9 cellular contexts compared by ENCODE assay signal in the genomic region with DNA sequence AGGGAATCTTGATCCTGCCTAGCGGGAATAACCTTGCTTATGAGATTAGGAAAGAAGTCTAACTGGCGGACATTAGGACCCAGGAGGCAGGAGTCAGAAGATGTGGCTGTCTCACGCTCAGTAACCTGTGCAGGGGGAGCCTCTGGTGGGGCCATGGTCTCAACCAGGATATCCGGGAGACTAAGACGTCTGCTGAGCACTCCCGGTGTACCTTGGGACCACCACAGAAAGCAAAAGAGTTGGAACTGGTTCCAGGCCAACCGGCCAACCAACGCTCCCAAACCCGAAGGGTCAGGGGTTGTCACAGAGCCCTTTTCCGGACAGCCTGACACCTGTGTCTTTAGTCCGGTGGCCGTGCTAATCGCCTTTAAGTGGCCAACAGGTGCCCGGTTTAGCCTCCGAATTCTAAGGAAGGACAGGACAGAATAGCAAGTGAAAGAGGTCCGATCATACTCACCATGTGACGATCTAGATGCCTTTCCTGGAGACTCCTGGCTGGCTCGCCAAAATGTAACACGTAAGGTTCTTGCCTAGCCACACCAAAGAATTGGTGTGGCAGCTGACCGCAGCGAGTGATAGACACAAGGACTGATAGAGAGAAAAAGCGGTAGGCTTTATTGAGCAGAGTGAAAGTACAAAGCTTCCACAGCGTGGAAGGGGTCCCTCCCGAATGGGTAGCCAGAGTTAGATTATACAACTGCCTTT.
DNase-seq lines count a peak whose midpoint lies in the region; TF ChIP-seq lines count a peak whose summit lies in the region.
"Had no signal": no experiment of that assay in that cellular context is flagged by ENCODE, and none has a peak within 500 bp of the region (broad histone marks: within the 10 kb centered on the region; RNA-seq: fewer than 3 reads in every experiment).

No MANE protein-coding gene starts in this region.

- H3K27ac ChIP-seq in GM23248 (no peak overlapping the region), endodermal cell (ENCODE audit: low read depth, low read length) (no peak overlapping the region), neutrophil (no peak overlapping the region)

- H3K27ac Mint-ChIP-seq in endodermal cell (no peak overlapping the region), osteocyte (ENCODE audit: unreplicated experiment) (no peak overlapping the region), progenitor cell of endocrine pancreas (no peak overlapping the region)
- H3K27ac Mint-ChIP-seq: T-helper 1 cell treated with Interleukin-12 subunit alpha and Interleukin-12 subunit beta and Interleukin-4 antibody, amounts not matched to agents 30 μg/mL and 1 μg/mL, for 36 hours had no signal

- H3F3A ChIP-seq in GM23248 (ENCODE audit: insufficient read depth) = no peaks in the 10 kb centered on the region

- peak overlapping the region; percentile 84 for H3K9ac ChIP-seq in ES-I3 (ENCODE audit: low read depth, low read length)
- H3K9ac ChIP-seq in GM23248 = no peak overlapping the region
- H3K9ac ChIP-seq in endodermal cell (ENCODE audit: extremely low read depth, low read length, poor library complexity, severe bottlenecking) = peak overlapping the region; percentile 45

- in situ Hi-C loops in GM23248 (cut with MboI) = no loop called here

- H3K4me1 ChIP-seq in ES-I3 (ENCODE audit: insufficient read depth, low read length) (peaks cover 14% of the 10 kb centered on the region), GM23248 (ENCODE audit: insufficient read depth) (no peaks in the 10 kb centered on the region), endodermal cell (ENCODE audit: control insufficient read depth, insufficient read depth, low read length) (no peaks in the 10 kb centered on the region), neutrophil (ENCODE audit: control insufficient read depth in 1 of 2, insufficient read depth in 1 of 2, low read depth in 1 of 2, low read length in 1 of 2) (no peaks in the 10 kb centered on the region)

- H3K36me3 ChIP-seq in ES-I3 (ENCODE audit: insufficient read depth, low read length) (no peaks in the 10 kb centered on the region), GM23248 (ENCODE audit: low read depth) (no peaks in the 10 kb centered on the region), endodermal cell (ENCODE audit: control insufficient read depth, insufficient read depth, low read length) (no peaks in the 10 kb centered on the region), neutrophil (no peaks in the 10 kb centered on the region)

- H3K9me3 ChIP-seq in ES-I3 (ENCODE audit: control insufficient read depth, insufficient read depth, low read length) = no peaks in the 10 kb centered on the region
- H3K9me3 ChIP-seq in GM23248 (ENCODE audit: low read depth) = no peaks in the 10 kb centered on the region
- H3K9me3 ChIP-seq in endodermal cell (ENCODE audit: control insufficient read depth, low read length) = peaks cover 19% of the 10 kb centered on the region
- no peaks in the 10 kb centered on the region for H3K9me3 ChIP-seq in neutrophil

- peak overlapping the region; percentile 70 for H3K4me3 ChIP-seq in GM23248
- H3K4me3 ChIP-seq in endodermal cell (ENCODE audit: low read length) = peak overlapping the region; percentile 82
- peak overlapping the region; percentile 32 to 38 for H3K4me3 ChIP-seq in neutrophil (ENCODE audit: low read depth in 1 of 2, low read length in 1 of 2)

- H3K9me3 Mint-ChIP-seq in endodermal cell = peaks cover 10% of the 10 kb centered on the region
- peaks cover 7% of the 10 kb centered on the region for H3K9me3 Mint-ChIP-seq in osteocyte (ENCODE audit: unreplicated experiment)
- H3K9me3 Mint-ChIP-seq in progenitor cell of endocrine pancreas (ENCODE audit: low read depth) = peaks cover 4% of the 10 kb centered on the region
- H3K9me3 Mint-ChIP-seq: T-helper 1 cell treated with Interleukin-12 subunit alpha and Interleukin-12 subunit beta and Interleukin-4 antibody, amounts not matched to agents 30 μg/mL and 1 μg/mL, for 36 hours had no signal

- TF ChIP-seq CTCF in endodermal cell (conservative IDR thresholded peaks at IDR 0.05) (no peak), neutrophil (IDR thresholded peaks at IDR 0.05) (no peak), osteocyte (IDR thresholded peaks at IDR 0.05) (no peak), progenitor cell of endocrine pancreas (IDR thresholded peaks at IDR 0.05; ENCODE audit: unreplicated experiment) (no peak)

- no peaks in the 10 kb centered on the region for H3K27me3 Mint-ChIP-seq in endodermal cell (ENCODE audit: insufficient read depth)
- H3K27me3 Mint-ChIP-seq in osteocyte (ENCODE audit: unreplicated experiment) = peaks cover 5% of the 10 kb centered on the region
- peaks cover 3% of the 10 kb centered on the region for H3K27me3 Mint-ChIP-seq in progenitor cell of endocrine pancreas

- H3K27me3 ChIP-seq in GM23248 (replicated peaks; ENCODE audit: insufficient read depth) (peaks cover 21% of the 10 kb centered on the region; the same call in 1 of the 2 replicates), endodermal cell (ENCODE audit: control insufficient read depth, insufficient read depth, low read length, poor library complexity, severe bottlenecking) (no peaks in the 10 kb centered on the region), neutrophil (no peaks in the 10 kb centered on the region)

- H3K4me3 Mint-ChIP-seq in endodermal cell (no peak overlapping the region), osteocyte (ENCODE audit: unreplicated experiment) (no peak overlapping the region), progenitor cell of endocrine pancreas (ENCODE audit: low read depth) (no peak overlapping the region)
- H3K4me3 Mint-ChIP-seq: T-helper 1 cell treated with Interleukin-12 subunit alpha and Interleukin-12 subunit beta and Interleukin-4 antibody, amounts not matched to agents 30 μg/mL and 1 μg/mL, for 36 hours had no signal

- H3K79me2 ChIP-seq in GM23248 (ENCODE audit: insufficient read depth) = no peaks in the 10 kb centered on the region

- peak; percentile 6 for DNase-seq in GM23248
- peak; percentile 16 for DNase-seq in NCI-H774 (lab: John Stamatoyannopoulos, UW)
- peak; percentile 89 for DNase-seq in endodermal cell
- DNase-seq in SK-N-DZ (ENCODE audit: low spot score) = no peak
- no peak for DNase-seq in osteocyte (ENCODE audit: extremely low spot score, unreplicated experiment)
- DNase-seq in progenitor cell of endocrine pancreas (ENCODE audit: low spot score, unreplicated experiment) = no peak

- no peaks in the 10 kb centered on the region for H3K36me3 Mint-ChIP-seq in endodermal cell (ENCODE audit: low read depth)
- H3K36me3 Mint-ChIP-seq in osteocyte (ENCODE audit: unreplicated experiment) = no peaks in the 10 kb centered on the region
- no peaks in the 10 kb centered on the region for H3K36me3 Mint-ChIP-seq in progenitor cell of endocrine pancreas (ENCODE audit: insufficient read depth)

- H4K20me1 ChIP-seq in GM23248 (ENCODE audit: insufficient read depth) = no peaks in the 10 kb centered on the region

- H3K9me2 ChIP-seq in GM23248 (ENCODE audit: insufficient read depth) = no peaks in the 10 kb centered on the region

- 34 to 37% methylated on average over 24 of the region's 24 CpGs for WGBS in GM23248 (ENCODE audit: low coverage in 1 of 2, low lambda C conversion rate in 2 of 2, missing lambda C conversion rate in 2 of 2), 2 experiments
- WGBS in endodermal cell (ENCODE audit: insufficient coverage in 1 of 2, insufficient read length in 1 of 2), 2 experiments = 46 to 48% methylated on average over 23 to 24 of the region's 24 CpGs

- H2AFZ ChIP-seq in GM23248 = peak overlapping the region; percentile 75

- peak overlapping the region; percentile 79 for H3K4me2 ChIP-seq in GM23248 (ENCODE audit: unreplicated experiment)

- H3K4me1 Mint-ChIP-seq in endodermal cell (peaks cover 24% of the 10 kb centered on the region), osteocyte (ENCODE audit: unreplicated experiment) (peaks cover 2% of the 10 kb centered on the region), progenitor cell of endocrine pancreas (ENCODE audit: low read depth) (no peaks in the 10 kb centered on the region)

Comparison
In these comparisons a context has a peak if more than half of its experiments do, and no peak if none do; other contexts are left out.
1. DNase-seq: peak in GM23248 (single experiment), NCI-H774 (single experiment) and endodermal cell (single experiment); none in SK-N-DZ (single experiment), osteocyte (single experiment) and progenitor cell of endocrine pancreas (single experiment).
2. Peak in every context shown above with its lines, with median percentiles within 50 percentile points of each other: H3K4me3 ChIP-seq.